ENCODE assay signal across 8 cellular contexts in the genomic region with DNA sequence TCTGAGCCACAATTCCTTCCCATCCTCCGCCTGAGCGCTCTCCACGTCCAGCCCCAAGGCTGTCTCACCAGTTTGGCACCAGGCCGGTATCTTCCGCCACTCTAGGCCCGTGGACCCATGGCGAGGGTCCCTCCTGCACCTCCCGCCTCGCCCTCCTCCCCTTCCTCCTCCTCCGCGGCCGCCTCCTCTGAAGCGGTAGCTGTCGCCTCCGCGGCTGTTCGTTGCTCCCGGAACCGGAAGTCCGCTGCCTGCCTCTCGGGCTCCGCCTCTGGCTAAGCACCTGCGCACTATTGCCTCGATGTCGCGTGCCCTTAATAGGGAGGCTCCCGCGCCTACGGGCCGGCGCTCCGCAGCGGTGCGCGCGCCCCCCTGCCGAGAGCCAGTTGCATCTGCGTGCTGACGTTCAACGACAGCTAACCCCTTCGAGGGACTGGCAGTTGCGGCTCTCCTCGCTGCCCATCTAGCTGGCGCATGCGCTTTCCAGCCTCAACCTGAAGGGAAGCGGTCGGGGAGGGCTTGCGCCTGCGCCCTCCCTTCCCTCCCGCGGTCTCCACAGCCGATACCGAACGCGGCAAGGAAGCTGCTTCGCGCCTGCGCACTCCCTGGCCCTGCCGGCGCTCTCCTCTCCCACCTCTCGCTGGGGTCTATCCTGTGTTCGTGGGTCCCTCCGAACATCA. TPM values are rescaled to one million over a fixed set of nuclear protein-coding genes. Genes with fewer than 3 reads are reported as not detected.
A peak's percentile ranks its signal among the peaks of the same experiment; 100 is the strongest.
DNase-seq lines count a peak whose midpoint lies in the region; ATAC-seq and TF ChIP-seq lines count a peak whose summit lies in the region.

A gene with protein sequence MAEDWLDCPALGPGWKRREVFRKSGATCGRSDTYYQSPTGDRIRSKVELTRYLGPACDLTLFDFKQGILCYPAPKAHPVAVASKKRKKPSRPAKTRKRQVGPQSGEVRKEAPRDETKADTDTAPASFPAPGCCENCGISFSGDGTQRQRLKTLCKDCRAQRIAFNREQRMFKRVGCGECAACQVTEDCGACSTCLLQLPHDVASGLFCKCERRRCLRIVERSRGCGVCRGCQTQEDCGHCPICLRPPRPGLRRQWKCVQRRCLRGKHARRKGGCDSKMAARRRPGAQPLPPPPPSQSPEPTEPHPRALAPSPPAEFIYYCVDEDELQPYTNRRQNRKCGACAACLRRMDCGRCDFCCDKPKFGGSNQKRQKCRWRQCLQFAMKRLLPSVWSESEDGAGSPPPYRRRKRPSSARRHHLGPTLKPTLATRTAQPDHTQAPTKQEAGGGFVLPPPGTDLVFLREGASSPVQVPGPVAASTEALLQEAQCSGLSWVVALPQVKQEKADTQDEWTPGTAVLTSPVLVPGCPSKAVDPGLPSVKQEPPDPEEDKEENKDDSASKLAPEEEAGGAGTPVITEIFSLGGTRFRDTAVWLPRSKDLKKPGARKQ (minus strand): TSS at position 229 of the 677 bp plus-strand sequence. CDS start 1,531 bp downstream, outside the sequence.

- no TSS peak for BruUV-seq in OCI-LY7 (replicated peaks; lab: Mats Ljungman, UMichigan)

- peak within 1 kb of the TSS; percentile 69 for H3K27ac ChIP-seq in OCI-LY7 (ENCODE audit: low read depth, low read length, poor library complexity, severe bottlenecking)

- H4K20me1 ChIP-seq in OCI-LY7 (ENCODE audit: insufficient read depth, low read length) = no peaks in the 10 kb centered on the region

- H3K9me3 Mint-ChIP-seq in endothelial cell (ENCODE audit: unreplicated experiment) = no peaks in the 10 kb centered on the region

- peaks cover 27% of the 10 kb centered on the region for H3K36me3 Mint-ChIP-seq in endothelial cell (ENCODE audit: low read depth, unreplicated experiment)

- 0 out of 2 replicates have a peak, but pooled peaks have one; percentile 19 for TF ChIP-seq CTCF in OCI-LY7 (conservative IDR thresholded peaks at IDR 0.05; ENCODE audit: low read length)
- TF ChIP-seq CTCF in endothelial cell (IDR thresholded peaks at IDR 0.05; ENCODE audit: unreplicated experiment) = peak; percentile 27

- peak within 1 kb of the TSS; percentile 74 for H3K27ac Mint-ChIP-seq in endothelial cell (ENCODE audit: unreplicated experiment)

- peaks cover 27% of the 10 kb centered on the region for H3K27me3 Mint-ChIP-seq in endothelial cell (ENCODE audit: unreplicated experiment)

- H3K4me3 Mint-ChIP-seq in endothelial cell (ENCODE audit: unreplicated experiment) = peak within 1 kb of the TSS; percentile 99

- peak within 1 kb of the TSS; percentile 97 for H3K4me2 ChIP-seq in OCI-LY7 (ENCODE audit: low read length)

- no peaks in the 10 kb centered on the region for H3K9me2 ChIP-seq in OCI-LY7 (ENCODE audit: insufficient read depth, low read length)

- peak within 1 kb of the TSS; percentile 93 for H3K4me3 ChIP-seq in OCI-LY7 (ENCODE audit: low read depth, low read length, poor library complexity, severe bottlenecking)

- CTCF ChIA-PET in OCI-LY7 (lab: Charles Lee; ENCODE audit: unreplicated experiment) = interaction anchor here (0.6 kb wide), 1 partner anchor 76 kb away, joined by 6 read pairs; no protein-coding TSS in a partner anchor

- peaks cover 67% of the 10 kb centered on the region for H3K36me3 ChIP-seq in OCI-LY7 (ENCODE audit: insufficient read depth, low read length)

- DNase-seq in DMS 273 treated with DMSO at 0.1 percent for 48 hours (lab: John Stamatoyannopoulos, UW) (peak; percentile 92), HuH-7.5 (ENCODE audit: low spot score) (peak; percentile 93), OCI-LY7 (ENCODE audit: low spot score) (peak; percentile 93), activated T-cell treated with anti-CD3 and anti-CD28 coated beads for 1 hour (ENCODE audit: low read depth) (peak; percentile 94), endothelial cell (ENCODE audit: low spot score) (peak; percentile 96), midbrain (lab: John Stamatoyannopoulos, UW) (peak; percentile 99)
- DNase-seq in stimulated activated CD8-positive, alpha-beta memory T cell treated with anti-CD3 and anti-CD28 coated beads, Interleukin-2, amount 100 ng/mL, for 1 hour (ENCODE audit: low read depth in 2 of 2) = peak; percentile 90 to 94

- intact Hi-C loops in OCI-LY7 (cut with micrococcal nuclease; ENCODE audit: unreplicated experiment) = loop anchor here (1.0 kb wide), 1 partner anchor 15 kb away; a partner anchor contains a TSS

- peak; percentile 82 for ATAC-seq in GM21526 (IDR thresholded peaks at IDR 0.05; ENCODE audit: low FRiP score, unreplicated experiment)

- no peaks in the 10 kb centered on the region for H3K9me3 ChIP-seq in OCI-LY7 (ENCODE audit: low read length)

- peaks cover 35% of the 10 kb centered on the region; the same call in 1 of the 2 replicates for H3K79me2 ChIP-seq in OCI-LY7 (ENCODE audit: insufficient read depth, low read depth, low read length)

- POLR2A ChIA-PET in OCI-LY7 (lab: Charles Lee) = interaction anchor here (0.7 to 1.6 kb wide), 4 partner anchors 9 to 76 kb away, joined by 3 read pairs; no protein-coding TSS in a partner anchor

- H3K4me1 ChIP-seq in OCI-LY7 (ENCODE audit: insufficient read depth, low read length, poor library complexity, severe bottlenecking) = peaks cover 24% of the 10 kb centered on the region

- H3K4me1 Mint-ChIP-seq in endothelial cell (ENCODE audit: unreplicated experiment) = peaks cover 25% of the 10 kb centered on the region

- H2AFZ ChIP-seq in OCI-LY7 (ENCODE audit: low read length) = peak within 1 kb of the TSS; percentile 35; the same call in 1 of the 2 replicates

RNA-seq across cellular contexts. Expression of the gene that starts here (rescaled TPM):
- total RNA-seq in OCI-LY7 (2014; rRNA removed; shearing (Covaris generic)) = 39.8 and 42.2 TPM in 2 replicates
- total RNA-seq in OCI-LY7 (2022) (44.1 and 47.3 TPM in 2 replicates), endothelial cell (ENCODE audit: unreplicated experiment) (65.1 TPM)

Comparison
In these comparisons a context has a peak if more than half of its experiments do, and no peak if none do; other contexts are left out.
1. Peak in every context shown above with its lines: DNase-seq, ATAC-seq, H3K4me3 ChIP-seq and H3K27ac ChIP-seq.